ENCODE assay signal across 8 cellular contexts in the genomic region with DNA sequence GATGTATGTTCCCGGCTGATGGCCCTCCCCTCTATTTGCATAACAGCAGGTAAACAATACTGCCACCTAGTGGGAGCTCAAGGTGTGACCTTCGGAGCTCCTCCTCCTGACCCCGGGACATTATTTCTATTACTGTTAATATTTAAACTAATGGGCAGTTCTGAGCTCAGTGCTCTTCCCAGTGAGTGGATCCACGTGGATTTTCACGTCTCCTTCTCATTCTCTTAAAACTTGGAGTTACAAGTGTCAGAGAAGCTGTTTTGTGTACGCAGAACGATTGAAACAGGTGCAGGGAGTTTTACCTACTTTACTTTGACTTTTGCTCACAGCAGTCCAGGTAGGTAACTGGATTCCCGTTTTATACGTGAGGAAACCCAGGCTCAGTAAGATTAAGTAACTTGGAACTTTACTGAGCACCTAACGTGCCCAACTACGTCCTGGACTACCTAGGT.
DNase-seq lines count a peak whose midpoint lies in the region; ATAC-seq, FAIRE-seq and TF ChIP-seq lines count a peak whose summit lies in the region.

No MANE protein-coding gene starts in this region.

- peak; percentile 93 for ATAC-seq in HepG2
- ATAC-seq in HG03135 (IDR thresholded peaks at IDR 0.05; ENCODE audit: unreplicated experiment): no peak

- DNase-seq in NCI-H748 (lab: John Stamatoyannopoulos, UW; ENCODE audit: unreplicated experiment) (peak; percentile 58), NCI-H748 treated with DMSO at 0.1 percent for 48 hours (lab: John Stamatoyannopoulos, UW) (no peak), NAMALWA (ENCODE audit: low spot score) (peak; percentile 84), HepG2 (ENCODE audit: low spot score) (peak; percentile 76)
- peak; percentile 40 to 44 (median 42) for DNase-seq in activated CD4-positive, CD25-positive, alpha-beta regulatory T cell (lab: John Stamatoyannopoulos, UW)
- DNase-seq in central memory CD4-positive, alpha-beta T cell: peak; percentile 64
- peak; percentile 19 for DNase-seq in stimulated activated CD8-positive, alpha-beta memory T cell treated with anti-CD3 and anti-CD28 coated beads, Interleukin-15, amount 100 ng/mL, for 24 hours (ENCODE audit: low read depth)

- H4K20me1 ChIP-seq in HepG2 (ENCODE audit: insufficient read depth, low read length): no peaks in the 10 kb centered on the region

- H3K4me3 ChIP-seq in HepG2 (replicated peaks in 1 of 3; ENCODE audit: insufficient read depth in 1 of 3, low read depth in 2 of 3, low read length in 3 of 3): peak overlapping the region in 2 of 3 experiments; percentile 1 to 4; a peak in 1 of 6 replicates

- CTCF ChIA-PET in HepG2 (lab: Yijun Ruan, JAX; ENCODE audit: low intra/inter-chr PET ratio, low total read pairs): interaction anchor here (1.1 to 2.4 kb wide), 3 partner anchors 128 to 158 kb away, joined by 5 to 24 read pairs (median 8); a partner anchor contains a TSS

- peak overlapping the region; percentile 4; the same call in 1 of the 2 replicates for H3K9ac ChIP-seq in HepG2 (ENCODE audit: insufficient read depth, low read depth, low read length)

- peaks cover 0 to 6% of the 10 kb centered on the region in 2 experiments; a peak in 1 of 5 replicates for H3K27me3 ChIP-seq in HepG2 (ENCODE audit: control insufficient read depth in 1 of 2, insufficient read depth in 2 of 2, low read length in 2 of 2)

- 0 out of 4 replicates have a peak, but pooled peaks of 1 of the 2 experiments have one; percentile 27 for TF ChIP-seq POLR2A in HepG2 (IDR thresholded peaks at IDR 0.05; ENCODE audit: insufficient read depth in 1 of 2, low read depth in 2 of 2, low read length in 2 of 2)

- no peak overlapping the region for H3K27ac ChIP-seq in HepG2 (ENCODE audit: extremely low read length, insufficient read depth, low read length)

- H3K79me2 ChIP-seq in HepG2 (ENCODE audit: insufficient read depth, low read length): no peaks in the 10 kb centered on the region

- in situ Hi-C loops in HepG2 (cut with HindIII; ENCODE audit: extremely low pct_ligation_motif_present, low pct_unique_long_range_greater_than_20kb): loop anchor here (5.0 kb wide), 2 partner anchors 131 to 159 kb away; no protein-coding TSS in a partner anchor

- H3K36me3 ChIP-seq in HepG2 (replicated peaks in 1 of 2; ENCODE audit: control insufficient read depth in 1 of 2, insufficient read depth in 2 of 2, low read length in 2 of 2): no peaks in the 10 kb centered on the region

- peaks cover 11% of the 10 kb centered on the region for H3K4me1 ChIP-seq in HepG2 (ENCODE audit: insufficient read depth, low read length)

- H3K4me2 ChIP-seq in HepG2 (ENCODE audit: low read depth, low read length): peak overlapping the region; percentile 59

- BruUV-seq in HepG2 (replicated peaks; lab: Mats Ljungman, UMichigan): no TSS peak

- peak; percentile 72 for TF ChIP-seq RAD21 in HepG2 (CRISPR knock-in tag; IDR thresholded peaks at IDR 0.05)

- no peaks in the 10 kb centered on the region for H3K9me3 ChIP-seq in HepG2 (ENCODE audit: low read length)

- WGBS in HepG2 (ENCODE audit: low lambda C conversion rate): 32% methylated on average over 11 of the region's 11 CpGs

- TF ChIP-seq EP300 in HepG2 (IDR thresholded peaks at IDR 0.05; ENCODE audit: low read depth in 2 of 2, low read length in 2 of 2) (no peak), HepG2 (CRISPR knock-in tag; IDR thresholded peaks at IDR 0.05; ENCODE audit: borderline replicate concordance) (no peak)

- intact Hi-C loops in HepG2 (cut with micrococcal nuclease; ENCODE audit: unreplicated experiment): loop anchor here (1.0 kb wide), 3 partner anchors 130 to 158 kb away; no protein-coding TSS in a partner anchor

- peak; percentile 79 for TF ChIP-seq CTCF in HepG2 (CRISPR knock-in tag; IDR thresholded peaks at IDR 0.05)

- H2AFZ ChIP-seq in HepG2 (ENCODE audit: low read length): peak overlapping the region; percentile 79

- POLR2A ChIA-PET in HepG2 (lab: Yijun Ruan, JAX): interaction anchor here (1.0 kb wide), 1 partner anchor 129 kb away, joined by 6 read pairs; no protein-coding TSS in a partner anchor

- peak; percentile 76 for FAIRE-seq in HepG2 (lab: Jason Lieb, UNC)

TF ChIP-seq in HepG2, 621 proteins besides CTCF, POLR2A, EP300 and RAD21 (continues in another document):
- TF ChIP-seq POGZ (CRISPR knock-in tag; IDR thresholded peaks at IDR 0.05) (peak; percentile 61; the same call in 1 of the 2 replicates), ZNF317 (CRISPR knock-in tag; IDR thresholded peaks at IDR 0.05) (no peak), ZNF432 (CRISPR knock-in tag; IDR thresholded peaks at IDR 0.05; ENCODE audit: borderline replicate concordance) (no peak), RARA (CRISPR knock-in tag; IDR thresholded peaks at IDR 0.05) (peak; percentile 35; the same call in 1 of the 2 replicates), FOXA1 (IDR thresholded peaks at IDR 0.05) (no peak), FOXA1 (CRISPR knock-in tag; IDR thresholded peaks at IDR 0.05) (peak; percentile 88), KAT8 (CRISPR knock-in tag; IDR thresholded peaks at IDR 0.05) (peak; percentile 42; the same call in 1 of the 2 replicates), TSC22D2 (CRISPR knock-in tag; IDR thresholded peaks at IDR 0.05; ENCODE audit: borderline replicate concordance) (no peak), ZNF354B (CRISPR knock-in tag; IDR thresholded peaks at IDR 0.05) (no peak), SIN3B (IDR thresholded peaks at IDR 0.05; ENCODE audit: low read length) (no peak), ZFP62 (CRISPR knock-in tag; IDR thresholded peaks at IDR 0.05) (no peak), ELF3 (CRISPR knock-in tag; IDR thresholded peaks at IDR 0.05) (no peak), HMG20A (CRISPR knock-in tag; IDR thresholded peaks at IDR 0.05; ENCODE audit: borderline replicate concordance) (no peak), JUND (CRISPR knock-in tag; IDR thresholded peaks at IDR 0.05) (no peak), REPIN1 (CRISPR knock-in tag; IDR thresholded peaks at IDR 0.05; ENCODE audit: borderline replicate concordance, low read depth) (peak; percentile 82; the same call in 1 of the 2 replicates), ZNF234 (CRISPR knock-in tag; conservative IDR thresholded peaks at IDR 0.05) (no peak), FOXC1 (CRISPR knock-in tag; IDR thresholded peaks at IDR 0.05; ENCODE audit: borderline replicate concordance) (no peak), SP1 (IDR thresholded peaks at IDR 0.05) (no peak), SP1 (CRISPR knock-in tag; IDR thresholded peaks at IDR 0.05) (peak; percentile 63; the same call in 1 of the 2 replicates)
- TF ChIP-seq, protein P1, sequence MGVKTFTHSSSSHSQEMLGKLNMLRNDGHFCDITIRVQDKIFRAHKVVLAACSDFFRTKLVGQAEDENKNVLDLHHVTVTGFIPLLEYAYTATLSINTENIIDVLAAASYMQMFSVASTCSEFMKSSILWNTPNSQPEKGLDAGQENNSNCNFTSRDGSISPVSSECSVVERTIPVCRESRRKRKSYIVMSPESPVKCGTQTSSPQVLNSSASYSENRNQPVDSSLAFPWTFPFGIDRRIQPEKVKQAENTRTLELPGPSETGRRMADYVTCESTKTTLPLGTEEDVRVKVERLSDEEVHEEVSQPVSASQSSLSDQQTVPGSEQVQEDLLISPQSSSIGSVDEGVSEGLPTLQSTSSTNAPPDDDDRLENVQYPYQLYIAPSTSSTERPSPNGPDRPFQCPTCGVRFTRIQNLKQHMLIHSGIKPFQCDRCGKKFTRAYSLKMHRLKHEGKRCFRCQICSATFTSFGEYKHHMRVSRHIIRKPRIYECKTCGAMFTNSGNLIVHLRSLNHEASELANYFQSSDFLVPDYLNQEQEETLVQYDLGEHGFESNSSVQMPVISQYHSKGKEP (CRISPR knock-in tag; IDR thresholded peaks at IDR 0.05): peak; percentile 53; the same call in 1 of the 2 replicates
- TF ChIP-seq, protein P2, sequence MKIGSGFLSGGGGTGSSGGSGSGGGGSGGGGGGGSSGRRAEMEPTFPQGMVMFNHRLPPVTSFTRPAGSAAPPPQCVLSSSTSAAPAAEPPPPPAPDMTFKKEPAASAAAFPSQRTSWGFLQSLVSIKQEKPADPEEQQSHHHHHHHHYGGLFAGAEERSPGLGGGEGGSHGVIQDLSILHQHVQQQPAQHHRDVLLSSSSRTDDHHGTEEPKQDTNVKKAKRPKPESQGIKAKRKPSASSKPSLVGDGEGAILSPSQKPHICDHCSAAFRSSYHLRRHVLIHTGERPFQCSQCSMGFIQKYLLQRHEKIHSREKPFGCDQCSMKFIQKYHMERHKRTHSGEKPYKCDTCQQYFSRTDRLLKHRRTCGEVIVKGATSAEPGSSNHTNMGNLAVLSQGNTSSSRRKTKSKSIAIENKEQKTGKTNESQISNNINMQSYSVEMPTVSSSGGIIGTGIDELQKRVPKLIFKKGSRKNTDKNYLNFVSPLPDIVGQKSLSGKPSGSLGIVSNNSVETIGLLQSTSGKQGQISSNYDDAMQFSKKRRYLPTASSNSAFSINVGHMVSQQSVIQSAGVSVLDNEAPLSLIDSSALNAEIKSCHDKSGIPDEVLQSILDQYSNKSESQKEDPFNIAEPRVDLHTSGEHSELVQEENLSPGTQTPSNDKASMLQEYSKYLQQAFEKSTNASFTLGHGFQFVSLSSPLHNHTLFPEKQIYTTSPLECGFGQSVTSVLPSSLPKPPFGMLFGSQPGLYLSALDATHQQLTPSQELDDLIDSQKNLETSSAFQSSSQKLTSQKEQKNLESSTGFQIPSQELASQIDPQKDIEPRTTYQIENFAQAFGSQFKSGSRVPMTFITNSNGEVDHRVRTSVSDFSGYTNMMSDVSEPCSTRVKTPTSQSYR (CRISPR knock-in tag; IDR thresholded peaks at IDR 0.05; ENCODE audit: borderline replicate concordance): no peak
- TF ChIP-seq, protein P3, sequence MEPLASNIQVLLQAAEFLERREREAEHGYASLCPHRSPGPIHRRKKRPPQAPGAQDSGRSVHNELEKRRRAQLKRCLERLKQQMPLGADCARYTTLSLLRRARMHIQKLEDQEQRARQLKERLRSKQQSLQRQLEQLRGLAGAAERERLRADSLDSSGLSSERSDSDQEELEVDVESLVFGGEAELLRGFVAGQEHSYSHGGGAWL (CRISPR knock-in tag; IDR thresholded peaks at IDR 0.05): no peak
